8 cellular contexts compared by ENCODE assay signal in genomic region chr14:71932229-71932951, GRCh38. TPM values are rescaled to one million over a fixed set of nuclear protein-coding genes. Genes with fewer than 3 reads are reported as not detected.
DNase-seq lines count a peak whose midpoint lies in the region; ATAC-seq and TF ChIP-seq lines count a peak whose summit lies in the region.

Gene RGS6 (plus strand): TSS chr14:71932429.

- intact Hi-C loops in A673 (cut with micrococcal nuclease; ENCODE audit: unreplicated experiment) = no loop called here
- intact Hi-C loops in lower lobe of right lung (cut with DNase I) = no loop called here

- H3K9me3 ChIP-seq in A673 (ENCODE audit: low read depth, low read length, poor library complexity, severe bottlenecking) (no peaks in the 10 kb centered on the region), lower lobe of right lung (no peaks in the 10 kb centered on the region), subcutaneous abdominal adipose tissue (ENCODE audit: control insufficient read depth in 5 of 5, low read length in 5 of 5) (no peaks in the 10 kb centered on the region)

- POLR2A ChIA-PET in A673 (lab: Charles Lee; ENCODE audit: low non-redundant PET) = no interaction called here

- H3K4me1 ChIP-seq in A673 (ENCODE audit: insufficient read depth, low read length, poor library complexity, severe bottlenecking) = peaks cover 6% of the 10 kb centered on the region
- peaks cover 15% of the 10 kb centered on the region for H3K4me1 ChIP-seq in lower lobe of right lung
- H3K4me1 ChIP-seq in subcutaneous abdominal adipose tissue (ENCODE audit: control insufficient read depth in 5 of 5, insufficient read depth in 5 of 5, low read length in 5 of 5) = peaks cover 0 to 10% (median 5%) of the 10 kb centered on the region in 5 donors

- H3K27me3 ChIP-seq in A673 (replicated peaks; ENCODE audit: insufficient read depth, low read depth, low read length, poor library complexity) = peaks cover 61% of the 10 kb centered on the region
- H3K27me3 ChIP-seq in lower lobe of right lung (ENCODE audit: low read depth) = peaks cover 46% of the 10 kb centered on the region
- peaks cover 5 to 17% (median 13%) of the 10 kb centered on the region in 5 donors for H3K27me3 ChIP-seq in subcutaneous abdominal adipose tissue (ENCODE audit: control insufficient read depth in 5 of 5, insufficient read depth in 4 of 5, low read length in 5 of 5)

- BruUV-seq in A673 (replicated peaks; lab: Mats Ljungman, UMichigan) = no TSS peak

- H3K36me3 ChIP-seq in A673 (ENCODE audit: insufficient read depth, low read length, poor library complexity, severe bottlenecking) (no peaks in the 10 kb centered on the region), lower lobe of right lung (no peaks in the 10 kb centered on the region), subcutaneous abdominal adipose tissue (ENCODE audit: control insufficient read depth in 5 of 5, insufficient read depth in 5 of 5, low read length in 5 of 5) (no peaks in the 10 kb centered on the region)

- peak; percentile 56 for DNase-seq in A673 (ENCODE audit: low spot score)
- DNase-seq in NCI-H774 (lab: John Stamatoyannopoulos, UW) = peak; percentile 39
- DNase-seq in cerebellum (ENCODE audit: low spot score) = peak; percentile 9
- DNase-seq in lower lobe of right lung = peak; percentile 56
- no peak for DNase-seq in RKO (ENCODE audit: low spot score)

- H3K9ac ChIP-seq in subcutaneous abdominal adipose tissue (ENCODE audit: low read length in 5 of 5) = peak within 1 kb of the TSS in 2 of 5 donors; percentile 1 to 45

- ATAC-seq in lower lobe of right lung (peak; percentile 96 to 97), HG03095 (IDR thresholded peaks at IDR 0.05; ENCODE audit: unreplicated experiment) (no peak)

- CTCF ChIA-PET in A673 (lab: Charles Lee) = interaction anchor here (0.6 kb wide), 1 partner anchor 255 kb away, joined by 3 read pairs; no protein-coding TSS in a partner anchor

- H3K4me3 ChIP-seq in A673 (ENCODE audit: low read depth, low read length, poor library complexity, severe bottlenecking) (peak within 1 kb of the TSS; percentile 36), GM12875 (ENCODE audit: low read depth, low read length) (peak within 1 kb of the TSS; percentile 29), lower lobe of right lung (peak within 1 kb of the TSS; percentile 49), subcutaneous abdominal adipose tissue (ENCODE audit: low read depth in 1 of 5, low read length in 5 of 5) (peak within 1 kb of the TSS; percentile 61 to 81 (median 74))

- H3K27ac ChIP-seq in A673 (ENCODE audit: low read depth, low read length, poor library complexity, severe bottlenecking) (no peak within 1 kb of the TSS), lower lobe of right lung (no peak within 1 kb of the TSS), subcutaneous abdominal adipose tissue (ENCODE audit: low read depth, low read length) (peak within 1 kb of the TSS; percentile 15)

- TF ChIP-seq CTCF in A673 (conservative IDR thresholded peaks at IDR 0.05; ENCODE audit: low read depth, low read length) (no peak; the same call in 1 of the 2 replicates), GM12875 (IDR thresholded peaks at IDR 0.05; ENCODE audit: borderline replicate concordance, insufficient read depth, low read depth, low read length) (peak; percentile 77), lower lobe of right lung (IDR thresholded peaks at IDR 0.05) (peak; percentile 7)

RNA-seq across cellular contexts. Expression of gene RGS6, which starts in this region (rescaled TPM):
- total RNA-seq in A673 (2021) (not detected in 2 replicates), cerebellum (15.0 TPM), lower lobe of right lung (2.5 TPM)

Comparison
In these comparisons a context has a peak if more than half of its experiments do, and no peak if none do; other contexts are left out.
1. Peak in DNase-seq and H3K4me3 ChIP-seq in A673; RNA of the gene not detected or under 1 TPM.